In the genomic region with DNA sequence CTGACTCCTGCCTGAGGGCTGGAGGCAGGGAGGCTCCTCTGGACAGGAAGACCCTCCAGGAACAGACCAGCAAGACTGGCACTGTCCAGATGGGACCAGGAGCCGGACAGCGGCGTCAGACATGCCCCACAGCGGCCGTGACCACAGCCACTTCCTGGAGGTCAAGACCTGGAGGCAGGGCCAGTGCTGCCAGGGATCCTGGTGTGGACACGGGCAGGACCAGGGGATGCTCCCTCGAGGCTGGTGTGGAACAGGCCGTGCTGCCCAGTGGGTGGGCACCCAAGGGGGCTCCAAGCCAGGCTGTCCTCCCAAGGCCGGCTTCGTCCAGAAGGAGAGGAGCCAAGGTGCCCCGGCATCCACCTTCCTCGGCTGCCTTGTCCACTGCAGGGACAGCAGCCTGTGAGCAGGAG, we compare ENCODE assay signal across 8 cellular contexts. TPM values are rescaled to one million over a fixed set of nuclear protein-coding genes. Genes with fewer than 3 reads are reported as not detected.
DNase-seq lines count a peak whose midpoint lies in the region; ATAC-seq, FAIRE-seq and TF ChIP-seq lines count a peak whose summit lies in the region.

No MANE protein-coding gene starts in this region.

- 65% methylated on average over 8 of the region's 12 CpGs; no CpG with 5 or more reads in 1 of the 2 experiments for WGBS in IMR-90 (ENCODE audit: extremely low coverage in 2 of 2, insufficient read length in 1 of 2), 2 experiments

- peak overlapping the region; percentile 92 for H3K56ac ChIP-seq in IMR-90 (ENCODE audit: extremely low read depth, insufficient read depth, low read length)

- peak overlapping the region; percentile 100 for H3K4ac ChIP-seq in IMR-90 (ENCODE audit: low read depth, low read length)

- H3K9ac ChIP-seq in IMR-90 (ENCODE audit: low read depth, low read length) (peak overlapping the region; percentile 85), adipocyte (ENCODE audit: low read length) (peak overlapping the region; percentile 75), kidney (ENCODE audit: low read length in 2 of 2) (no peak overlapping the region)

- peaks cover 46% of the 10 kb centered on the region for H3K4me1 ChIP-seq in IMR-90 (ENCODE audit: control insufficient read depth, insufficient read depth, low read length)
- H3K4me1 ChIP-seq in adipocyte (ENCODE audit: control insufficient read depth, insufficient read depth, low read length) = peaks cover 24% of the 10 kb centered on the region
- H3K4me1 ChIP-seq in kidney (ENCODE audit: control insufficient read depth in 1 of 2, insufficient read depth in 1 of 2, low read depth in 1 of 2, low read length in 2 of 2) = peaks cover 5 to 26% of the 10 kb centered on the region in 2 donors

- peak overlapping the region; percentile 27 for H3K4me2 ChIP-seq in IMR-90 (ENCODE audit: low read depth, low read length)

- H2AFZ ChIP-seq in IMR-90 (replicated peaks; ENCODE audit: low read length, poor library complexity) = peak overlapping the region; percentile 80

- H3K9me1 ChIP-seq in IMR-90 (ENCODE audit: insufficient read depth, low read length) = peaks cover 34% of the 10 kb centered on the region

- peak overlapping the region; percentile 98 to 100 for H4K8ac ChIP-seq in IMR-90 (ENCODE audit: low read depth in 2 of 2, low read length in 2 of 2)

- peak overlapping the region; percentile 100 for H2BK20ac ChIP-seq in IMR-90 (ENCODE audit: low read depth, low read length)

- in situ Hi-C loops in IMR-90 (cut with MboI; ENCODE audit: low sequenced_read_pairs) = no loop called here

- BruUV-seq in IMR-90 (replicated peaks; lab: Mats Ljungman, UMichigan) = no TSS peak

- H2AK9ac ChIP-seq in IMR-90 (replicated peaks; ENCODE audit: low read depth, low read length, poor library complexity) = peak overlapping the region; percentile 100

- H3K18ac ChIP-seq in IMR-90 (ENCODE audit: low read depth, low read length) = peak overlapping the region; percentile 99

- dilution Hi-C loops in IMR-90 (cut with HindIII; ENCODE audit: low sequenced_read_pairs, unreplicated experiment) = no loop called here

- H3K14ac ChIP-seq in IMR-90 (replicated peaks; ENCODE audit: low read depth, low read length) = peak overlapping the region; percentile 100

- no peak for FAIRE-seq in kidney (lab: Jason Lieb, UNC)

- TF ChIP-seq RAD21 in IMR-90 (IDR thresholded peaks at IDR 0.05; ENCODE audit: low read length) = no peak

- peak overlapping the region; percentile 100 for H2BK5ac ChIP-seq in IMR-90 (ENCODE audit: low read depth, low read length, poor library complexity, severe bottlenecking)

- H3K36me3 ChIP-seq in IMR-90 (ENCODE audit: control insufficient read depth, insufficient read depth, low read length) (no peaks in the 10 kb centered on the region), adipocyte (ENCODE audit: control insufficient read depth, insufficient read depth, low read length, severe bottlenecking) (no peaks in the 10 kb centered on the region), kidney (ENCODE audit: control insufficient read depth in 1 of 2, insufficient read depth in 2 of 2, low read length in 2 of 2) (no peaks in the 10 kb centered on the region)

- peak overlapping the region; percentile 99 for H4K5ac ChIP-seq in IMR-90 (ENCODE audit: low read depth, low read length)

- CTCF ChIA-PET in IMR-90 (lab: Yijun Ruan, JAX) = no interaction called here

- POLR2A ChIA-PET in IMR-90 (lab: Charles Lee; ENCODE audit: unreplicated experiment) = no interaction called here

- peak overlapping the region; percentile 100 for H2BK120ac ChIP-seq in IMR-90 (ENCODE audit: low read depth, low read length)

- H4K91ac ChIP-seq in IMR-90 (ENCODE audit: insufficient read depth, low read depth, low read length) = peak overlapping the region; percentile 100

- DNase-seq in IMR-90 (no peak), adipocyte (ENCODE audit: low read depth) (no peak), kidney (peak; percentile 90), cortex of kidney (lab: John Stamatoyannopoulos, UW) (no peak), NCI-H2227 treated with DMSO at 0.1 percent for 48 hours (lab: John Stamatoyannopoulos, UW) (no peak), kidney glomerular epithelial cell (lab: John Stamatoyannopoulos, UW) (no peak)

- no peak overlapping the region for H3K4me3 ChIP-seq in IMR-90 (ENCODE audit: insufficient read depth, low read depth, low read length)
- H3K4me3 ChIP-seq in adipocyte (ENCODE audit: low read length) = peak overlapping the region; percentile 30
- H3K4me3 ChIP-seq in kidney (ENCODE audit: low read length in 2 of 2) = no peak overlapping the region

- ATAC-seq in IMR-90 (ENCODE audit: low read depth) (peak; percentile 1), HG03354 (IDR thresholded peaks at IDR 0.05; ENCODE audit: poor library complexity, severe bottlenecking, unreplicated experiment) (no peak)

- H3K27ac ChIP-seq in IMR-90 (ENCODE audit: insufficient read depth, low read length) (peak overlapping the region; percentile 100), kidney (ENCODE audit: low read depth in 2 of 2, low read length in 2 of 2) (peak overlapping the region; percentile 90 to 94), temporal lobe (ENCODE audit: low read depth, low read length) (peak overlapping the region; percentile 3)

- peak overlapping the region; percentile 100 for H2AK5ac ChIP-seq in IMR-90 (ENCODE audit: low read depth, low read length)

- no peak for TF ChIP-seq POLR2A in IMR-90 (IDR thresholded peaks at IDR 0.05; ENCODE audit: low read depth, low read length)

- TF ChIP-seq CTCF in IMR-90 (conservative IDR thresholded peaks at IDR 0.05; ENCODE audit: low read depth, low read length) (no peak), kidney (IDR thresholded peaks at IDR 0.05; ENCODE audit: borderline replicate concordance, extremely low read depth, insufficient read depth) (no peak)

- peaks cover 18 to 73% of the 10 kb centered on the region in 2 experiments; a peak in 3 of 4 replicates for H3K79me1 ChIP-seq in IMR-90 (ENCODE audit: low read depth in 1 of 2, low read length in 2 of 2)

- H3K9me3 ChIP-seq in IMR-90 (ENCODE audit: control insufficient read depth, insufficient read depth, low read length) (no peaks in the 10 kb centered on the region), adipocyte (ENCODE audit: control insufficient read depth, low read length) (no peaks in the 10 kb centered on the region), kidney (ENCODE audit: control insufficient read depth in 1 of 2, low read length in 2 of 2) (no peaks in the 10 kb centered on the region)

- no peaks in the 10 kb centered on the region for H4K20me1 ChIP-seq in IMR-90 (ENCODE audit: insufficient read depth, low read length)

- peak overlapping the region; percentile 100 for H3K23ac ChIP-seq in IMR-90 (ENCODE audit: low read depth, low read length)

- H3K27me3 ChIP-seq in IMR-90 (ENCODE audit: control insufficient read depth, insufficient read depth, low read length) = no peaks in the 10 kb centered on the region
- H3K27me3 ChIP-seq in adipocyte (replicated peaks; ENCODE audit: control insufficient read depth, insufficient read depth, low read length) = no peaks in the 10 kb centered on the region

- intact Hi-C loops in IMR-90 (cut with micrococcal nuclease) = loop anchor here (2.0 kb wide), 1 partner anchor 14 kb away; no protein-coding TSS in a partner anchor
- intact Hi-C loops in kidney (cut with DNase I) = no loop called here

- peak overlapping the region; percentile 100 for H2BK15ac ChIP-seq in IMR-90 (ENCODE audit: low read depth, low read length)

TF ChIP-seq in IMR-90, 13 proteins besides CTCF, POLR2A, EP300 and RAD21 (continues in another document):
- TF ChIP-seq SMC3 (IDR thresholded peaks at IDR 0.05; ENCODE audit: low read depth, low read length) = no peak
- TF ChIP-seq FOS (IDR thresholded peaks at IDR 0.05; ENCODE audit: low read depth, low read length) = no peak
- TF ChIP-seq RCOR1 (IDR thresholded peaks at IDR 0.05; ENCODE audit: insufficient replicate concordance, low read length) = no peak
- TF ChIP-seq CHD1 (IDR thresholded peaks at IDR 0.05; ENCODE audit: low read depth, low read length) = no peak
- no peak for TF ChIP-seq NFE2L2 (IDR thresholded peaks at IDR 0.05; ENCODE audit: low read depth, low read length)
- TF ChIP-seq, protein P1, sequence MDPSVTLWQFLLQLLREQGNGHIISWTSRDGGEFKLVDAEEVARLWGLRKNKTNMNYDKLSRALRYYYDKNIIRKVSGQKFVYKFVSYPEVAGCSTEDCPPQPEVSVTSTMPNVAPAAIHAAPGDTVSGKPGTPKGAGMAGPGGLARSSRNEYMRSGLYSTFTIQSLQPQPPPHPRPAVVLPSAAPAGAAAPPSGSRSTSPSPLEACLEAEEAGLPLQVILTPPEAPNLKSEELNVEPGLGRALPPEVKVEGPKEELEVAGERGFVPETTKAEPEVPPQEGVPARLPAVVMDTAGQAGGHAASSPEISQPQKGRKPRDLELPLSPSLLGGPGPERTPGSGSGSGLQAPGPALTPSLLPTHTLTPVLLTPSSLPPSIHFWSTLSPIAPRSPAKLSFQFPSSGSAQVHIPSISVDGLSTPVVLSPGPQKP (IDR thresholded peaks at IDR 0.05; ENCODE audit: borderline replicate concordance, low read depth, low read length) = no peak
- TF ChIP-seq BHLHE40 (IDR thresholded peaks at IDR 0.05; ENCODE audit: low read depth, low read length) = no peak
- no peak for TF ChIP-seq RFX5 (IDR thresholded peaks at IDR 0.05; ENCODE audit: low read depth, low read length)
- no peak for TF ChIP-seq MAZ (IDR thresholded peaks at IDR 0.05; ENCODE audit: borderline replicate concordance, low read depth, low read length)
- no peak for TF ChIP-seq CEBPB (IDR thresholded peaks at IDR 0.05; ENCODE audit: low read depth, low read length)

RNA-seq across cellular contexts. Expression of a gene that starts 4.5 kb away (rescaled TPM):
- total RNA-seq in IMR-90 (2012; rRNA removed) = 6.9 and 7.3 TPM in 2 replicates
- 31.3 and 32.4 TPM in 2 replicates for polyA plus RNA-seq in IMR-90 (2012; rRNA removed)
- polyA plus RNA-seq in IMR-90 (2012; cell fraction: cytosol; rRNA removed) = 5.1 and 6.2 TPM in 2 replicates
- polyA plus RNA-seq in IMR-90 (2012; cell fraction: nucleus; rRNA removed; ENCODE audit: low replicate concordance) = 259 and 322 TPM in 2 replicates
- total RNA-seq in kidney = 79.4 TPM
- polyA plus RNA-seq in kidney (ENCODE audit: insufficient read depth, low read depth, low replicate concordance) = 46.7 TPM
- 16.2 TPM for total RNA-seq in temporal lobe

RNA-seq across cellular contexts. Expression of a gene that starts 11.7 kb away (rescaled TPM):
- total RNA-seq in IMR-90 (2012; rRNA removed) = 49.1 and 49.7 TPM in 2 replicates
- polyA plus RNA-seq in IMR-90 (2012; rRNA removed) = 181 and 204 TPM in 2 replicates
- polyA plus RNA-seq in IMR-90 (2012; cell fraction: cytosol; rRNA removed) = 128 and 499 TPM in 2 replicates
- polyA plus RNA-seq in IMR-90 (2012; cell fraction: nucleus; rRNA removed; ENCODE audit: low replicate concordance) = 77.3 and 325 TPM in 2 replicates
- 85.7 TPM for total RNA-seq in kidney
- polyA plus RNA-seq in kidney (ENCODE audit: insufficient read depth, low read depth, low replicate concordance) = 28.8 TPM
- 2.5 TPM for total RNA-seq in temporal lobe

RNA-seq across cellular contexts. Expression of a gene that starts 56.4 kb away (rescaled TPM):
- 38.3 and 47.1 TPM in 2 replicates for total RNA-seq in IMR-90 (2012; rRNA removed)
- 144 and 186 TPM in 2 replicates for polyA plus RNA-seq in IMR-90 (2012; rRNA removed)
- 131 and 159 TPM in 2 replicates for polyA plus RNA-seq in IMR-90 (2012; cell fraction: cytosol; rRNA removed)
- 373 and 817 TPM in 2 replicates for polyA plus RNA-seq in IMR-90 (2012; cell fraction: nucleus; rRNA removed; ENCODE audit: low replicate concordance)
- total RNA-seq in kidney = 160 TPM
- polyA plus RNA-seq in kidney (ENCODE audit: insufficient read depth, low read depth, low replicate concordance) = 69.7 TPM
- 32.2 TPM for total RNA-seq in temporal lobe

Comparison
In these comparisons a context has a peak if more than half of its experiments do, and no peak if none do; other contexts are left out.
1. H3K27ac ChIP-seq: peak in every context shown above with its lines; median percentile 100 in IMR-90; 92 in kidney; 3 in temporal lobe.
2. H3K9ac ChIP-seq: peak in IMR-90 (single experiment) and adipocyte (single experiment); none in kidney (0 of 2).
3. RNA of a gene that starts 11.7 kb away (total RNA-seq): 85.7 TPM in kidney (single experiment) and 49.1 to 49.7 TPM in IMR-90; 2.5 TPM in temporal lobe (single experiment); every median in the first group is over 10 times any median in the second.